1 cellular context compared by ENCODE assay signal in genomic region chr15:89070197-89071124, GRCh38.
TF ChIP-seq lines count a peak whose summit lies in the region.

No MANE protein-coding gene starts in this region.

TF ChIP-seq in K562, 482 proteins besides CTCF, POLR2A, EP300 and RAD21 (continued from another document and continues in another):
- TF ChIP-seq MED1 (CRISPR knock-in tag; IDR thresholded peaks at IDR 0.05; ENCODE audit: borderline replicate concordance) (no peak), MITF (IDR thresholded peaks at IDR 0.05) (no peak), ZBTB12 (CRISPR knock-in tag; IDR thresholded peaks at IDR 0.05) (no peak), NR0B1 (IDR thresholded peaks at IDR 0.05; ENCODE audit: partially characterized antibody) (no peak), HDAC2 (IDR thresholded peaks at IDR 0.05) (no peak; the same call in 1 of the 2 replicates), ZNF165 (CRISPR knock-in tag; IDR thresholded peaks at IDR 0.05; ENCODE audit: borderline replicate concordance) (no peak), FOSL1 (tag; conservative IDR thresholded peaks at IDR 0.05) (peak; percentile 49), CBX5 (IDR thresholded peaks at IDR 0.05; ENCODE audit: borderline replicate concordance, low read depth) (no peak), BRF1 (IDR thresholded peaks at IDR 0.05; ENCODE audit: borderline replicate concordance, extremely low read depth, insufficient read length) (no peak), E2F6 (IDR thresholded peaks at IDR 0.05; ENCODE audit: borderline replicate concordance in 1 of 2, extremely low read depth in 1 of 2, insufficient read depth in 1 of 2, insufficient read length in 1 of 2, low read depth in 1 of 2, low read length in 1 of 2, poor library complexity in 1 of 2, severe bottlenecking in 1 of 2) (no peak), PRDM10 (IDR thresholded peaks at IDR 0.05; ENCODE audit: partially characterized antibody) (peak; percentile 41), CSDE1 (IDR thresholded peaks at IDR 0.05) (no peak), HMGXB4 (CRISPR knock-in tag; IDR thresholded peaks at IDR 0.05) (no peak), SOX6 (IDR thresholded peaks at IDR 0.05) (peak; percentile 59), ZFP1 (CRISPR knock-in tag; IDR thresholded peaks at IDR 0.05) (no peak), HMG20B (CRISPR knock-in tag; IDR thresholded peaks at IDR 0.05) (no peak), HOXB6 (CRISPR knock-in tag; IDR thresholded peaks at IDR 0.05; ENCODE audit: borderline replicate concordance) (no peak), TFAM (CRISPR knock-in tag; conservative IDR thresholded peaks at IDR 0.05) (no peak), LEF1 (IDR thresholded peaks at IDR 0.05) (no peak), NCOA4 (IDR thresholded peaks at IDR 0.05; ENCODE audit: partially characterized antibody) (no peak), CEBPZ (IDR thresholded peaks at IDR 0.05; ENCODE audit: borderline replicate concordance, low read depth, low read length) (no peak), CBFA2T3 (IDR thresholded peaks at IDR 0.05) (peak; percentile 78), PREB (CRISPR knock-in tag; IDR thresholded peaks at IDR 0.05) (no peak), RFX5 (IDR thresholded peaks at IDR 0.05; ENCODE audit: low read depth, low read length) (no peak), ZC3H11A (IDR thresholded peaks at IDR 0.05; ENCODE audit: low read depth, low read length) (no peak), LCOR (CRISPR knock-in tag; IDR thresholded peaks at IDR 0.05) (peak; percentile 23; the same call in 1 of the 2 replicates), TCF15 (CRISPR knock-in tag; IDR thresholded peaks at IDR 0.05) (no peak), FOXP4 (CRISPR knock-in tag; IDR thresholded peaks at IDR 0.05; ENCODE audit: borderline replicate concordance) (no peak), EZH2 (IDR thresholded peaks at IDR 0.05; ENCODE audit: borderline replicate concordance, low read depth, low read length) (no peak), BCLAF1 (IDR thresholded peaks at IDR 0.05; ENCODE audit: borderline replicate concordance in 1 of 2, control insufficient read depth in 1 of 2, low read depth in 2 of 2, low read length in 1 of 2) (no peak), KLF16 (IDR thresholded peaks at IDR 0.05) (peak; percentile 66), ADNP (tag; IDR thresholded peaks at IDR 0.05) (peak; percentile 45; the same call in 1 of the 2 replicates), ZNF121 (CRISPR knock-in tag; conservative IDR thresholded peaks at IDR 0.05) (no peak; the same call in 1 of the 2 replicates), RBM22 (IDR thresholded peaks at IDR 0.05; ENCODE audit: low read depth, low read length, poor library complexity, severe bottlenecking) (no peak), JUNB (CRISPR knock-in tag; conservative IDR thresholded peaks at IDR 0.05) (no peak)
